In genomic region chr19:19160489-19161035, GRCh38 we compare ENCODE assay signal across 2 cellular contexts.
TF ChIP-seq lines count a peak whose summit lies in the region.

No MANE protein-coding gene starts in this region.

TF ChIP-seq in GM12891, 5 proteins besides CTCF, POLR2A, EP300 and RAD21:
- TF ChIP-seq PAX5 (IDR thresholded peaks at IDR 0.05; ENCODE audit: insufficient read depth, low read length, severe bottlenecking) (peak; percentile 58), SPI1 (IDR thresholded peaks at IDR 0.05; ENCODE audit: low read depth, low read length) (peak; percentile 92), TAF1 (IDR thresholded peaks at IDR 0.05; ENCODE audit: low read depth, low read length) (no peak), POLR2AphosphoS5 (IDR thresholded peaks at IDR 0.05; ENCODE audit: low read depth, low read length) (no peak), POU2F2 (IDR thresholded peaks at IDR 0.05; ENCODE audit: low read depth, low read length) (no peak; the same call in 1 of the 2 replicates)

TF ChIP-seq in GM23338, 12 proteins besides CTCF, POLR2A, EP300 and RAD21:
- no peak for TF ChIP-seq ZNF331 (CRISPR knock-in tag; IDR thresholded peaks at IDR 0.05; ENCODE audit: low read depth)
- TF ChIP-seq ZNF462 (CRISPR knock-in tag; IDR thresholded peaks at IDR 0.05): no peak
- TF ChIP-seq POLR2AphosphoS5 (IDR thresholded peaks at IDR 0.05; ENCODE audit: low read depth): peak; percentile 62
- TF ChIP-seq ETS1 (IDR thresholded peaks at IDR 0.05): peak; percentile 26; the same call in 1 of the 2 replicates
- TF ChIP-seq REST (IDR thresholded peaks at IDR 0.05; ENCODE audit: unreplicated experiment): no peak
